ENCODE assay signal across 8 cellular contexts in the genomic region with DNA sequence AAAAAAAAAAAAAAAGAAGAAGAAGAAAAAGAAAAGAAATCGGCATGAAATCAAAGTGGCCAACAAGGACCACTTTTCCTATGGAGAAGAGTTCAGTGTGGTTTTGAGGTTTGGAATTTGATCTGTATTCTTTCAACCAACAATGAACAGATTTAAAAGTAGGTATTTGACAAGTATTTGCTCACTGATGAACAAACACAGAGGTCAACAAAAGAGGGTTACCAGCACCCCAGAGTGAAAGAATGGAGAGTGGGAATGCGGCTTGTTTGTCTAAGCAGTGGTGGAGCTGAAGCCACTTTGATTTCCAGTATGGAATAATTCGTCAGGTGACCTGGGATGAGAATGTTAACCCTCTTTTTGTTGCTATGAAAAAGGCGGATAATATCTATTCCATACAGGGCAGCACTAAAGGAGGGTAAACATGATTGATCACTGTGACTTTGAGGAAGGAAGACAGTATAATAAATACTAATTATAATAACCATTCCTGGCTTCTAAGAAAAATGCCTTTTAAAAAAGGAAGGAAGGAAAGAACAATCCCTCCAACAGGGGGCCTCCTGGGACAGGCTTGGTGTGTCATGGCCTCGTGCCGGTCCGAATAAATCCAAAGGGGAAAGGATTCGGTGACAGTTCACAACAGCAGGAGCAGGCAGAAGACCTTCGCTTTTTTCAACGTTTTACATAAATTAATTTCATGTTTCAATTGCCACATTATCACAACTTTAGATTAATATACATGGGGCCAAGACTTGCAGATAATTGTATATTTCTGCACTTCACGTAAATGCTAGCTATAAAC. TPM values are rescaled to one million over a fixed set of nuclear protein-coding genes. Genes with fewer than 3 reads are reported as not detected.
DNase-seq lines count a peak whose midpoint lies in the region; TF ChIP-seq lines count a peak whose summit lies in the region.

No MANE protein-coding gene starts in this region.

- H3K4me1 ChIP-seq in parathyroid adenoma, result no peaks in the 10 kb centered on the region
- no peaks in the 10 kb centered on the region for H3K4me1 ChIP-seq in effector memory CD4-positive, alpha-beta T cell (ENCODE audit: control insufficient read depth, insufficient read depth, low read length, poor library complexity, severe bottlenecking)

- H2AFZ ChIP-seq in parathyroid adenoma, result no peak overlapping the region

- no peaks in the 10 kb centered on the region for H3K9me3 ChIP-seq in parathyroid adenoma (ENCODE audit: control insufficient read depth, low read length)
- no peaks in the 10 kb centered on the region for H3K9me3 ChIP-seq in effector memory CD4-positive, alpha-beta T cell (ENCODE audit: control insufficient read depth, low read length)

- DNase-seq in DMS153 (lab: John Stamatoyannopoulos, UW), result peak; percentile 56
- DNase-seq in DMS153 treated with DMSO at 0.1 percent for 48 hours (lab: John Stamatoyannopoulos, UW; ENCODE audit: unreplicated experiment), result no peak
- peak; percentile 30 for DNase-seq in NCI-H446 treated with DMSO at 0.1 percent for 48 hours (lab: John Stamatoyannopoulos, UW)
- peak in 2 of 10 donors; percentile 9 to 45 for DNase-seq in dorsolateral prefrontal cortex
- DNase-seq in GOT3 (lab: John Stamatoyannopoulos, UW), result no peak
- no peak for DNase-seq in effector memory CD4-positive, alpha-beta T cell
- DNase-seq in SIG-M5 treated with dmso at 0.1 percent for 504 hours (lab: John Stamatoyannopoulos, UW; ENCODE audit: unreplicated experiment), result no peak

- H3K27me3 ChIP-seq in dorsolateral prefrontal cortex, result peaks cover 0 to 47% (median 13%) of the 10 kb centered on the region in 45 donors
- no peaks in the 10 kb centered on the region for H3K27me3 ChIP-seq in parathyroid adenoma (ENCODE audit: control insufficient read depth, insufficient read depth, low read length)
- H3K27me3 ChIP-seq in effector memory CD4-positive, alpha-beta T cell (replicated peaks; ENCODE audit: control insufficient read depth, insufficient read depth, low read length, poor library complexity, severe bottlenecking), result no peaks in the 10 kb centered on the region

- no peaks in the 10 kb centered on the region for H3K36me3 ChIP-seq in parathyroid adenoma (ENCODE audit: control insufficient read depth, insufficient read depth, low read length)
- H3K36me3 ChIP-seq in effector memory CD4-positive, alpha-beta T cell (ENCODE audit: control insufficient read depth, insufficient read depth, low read length), result no peaks in the 10 kb centered on the region

- H3K27ac ChIP-seq in dorsolateral prefrontal cortex (no peak overlapping the region), parathyroid adenoma (no peak overlapping the region)
- H3K27ac ChIP-seq in effector memory CD4-positive, alpha-beta T cell (ENCODE audit: insufficient read depth, low read length, poor library complexity, severe bottlenecking), result no peak overlapping the region

- no peak overlapping the region for H3K4me2 ChIP-seq in parathyroid adenoma (ENCODE audit: low read length)

- H3K9ac ChIP-seq in parathyroid adenoma, result no peak overlapping the region

- no peaks in the 10 kb centered on the region for H3K79me2 ChIP-seq in parathyroid adenoma

- intact Hi-C loops in dorsolateral prefrontal cortex (cut with DNase I), result loop anchor here (5.0 kb wide), 1 partner anchor 266 kb away; no protein-coding TSS in a partner anchor

- H3K4me3 ChIP-seq in dorsolateral prefrontal cortex (no peak overlapping the region), parathyroid adenoma (ENCODE audit: low read depth, low read length) (no peak overlapping the region)
- H3K4me3 ChIP-seq in effector memory CD4-positive, alpha-beta T cell (ENCODE audit: insufficient read depth, low read depth, low read length, poor library complexity, severe bottlenecking), result no peak overlapping the region

- TF ChIP-seq CTCF in dorsolateral prefrontal cortex (IDR thresholded peaks at IDR 0.05 in 54 of 56, conservative IDR thresholded peaks at IDR 0.05 in 2 of 56; ENCODE audit: low read depth in 1 of 56, partially characterized antibody in 56 of 56), result peak in 51 of 56 donors; percentile 10 to 70 (median 43)
- TF ChIP-seq CTCF in parathyroid adenoma (IDR thresholded peaks at IDR 0.05), result peak; percentile 10

RNA-seq across cellular contexts. Expression of a gene that starts 37.2 kb away (rescaled TPM):
- 1 to 10 TPM in 66 of 120 experiments, under 1 TPM in 53, not detected in 1; 0.14 to 5.7 (median 1.1) TPM for total RNA-seq in dorsolateral prefrontal cortex

Comparison
In these comparisons a context has a peak if more than half of its experiments do, and no peak if none do; other contexts are left out.
1. DNase-seq: peak in DMS153 (single experiment) and NCI-H446 treated with DMSO at 0.1 percent for 48 hours (single experiment); none in DMS153 treated with DMSO at 0.1 percent for 48 hours (single experiment), GOT3 (single experiment), effector memory CD4-positive, alpha-beta T cell (0 of 3) and SIG-M5 treated with dmso at 0.1 percent for 504 hours (single experiment).